Comparison of ENCODE assay signal across 17 cellular contexts in genomic region chr16:31243734-31244670, GRCh38. TPM values are rescaled to one million over a fixed set of nuclear protein-coding genes. Genes with fewer than 3 reads are reported as not detected.
A peak's percentile ranks its signal among the peaks of the same experiment; 100 is the strongest.
DNase-seq lines count a peak whose midpoint lies in the region; ATAC-seq and TF ChIP-seq lines count a peak whose summit lies in the region.
"Had no signal": no experiment of that assay in that cellular context is flagged by ENCODE, and none has a peak within 500 bp of the region (broad histone marks: within the 10 kb centered on the region; RNA-seq: fewer than 3 reads in every experiment).

No MANE protein-coding gene starts in this region.

- DNase-seq in GM13977 (ENCODE audit: low spot score) (peak; percentile 42), NAMALWA (ENCODE audit: low spot score) (peak; percentile 48), activated B cell treated with CpG ODN at 0.5 μM for 24 hours (no peak), NCI-H1417 (lab: John Stamatoyannopoulos, UW) (no peak)
- DNase-seq in activated naive CD4-positive, alpha-beta T cell treated with anti-CD3 and anti-CD28 coated beads, Interleukin-2, amount 50 U/mL, for 72 hours (ENCODE audit: low spot score in 2 of 2): no peak
- DNase-seq in activated naive CD8-positive, alpha-beta T cell treated with anti-CD3 and anti-CD28 coated beads, Interleukin-2, amount 50 U/mL, for 24 hours: no peak
- DNase-seq: activated naive CD4-positive, alpha-beta T cell treated with anti-CD3 and anti-CD28 coated beads, Interleukin-2, amount 50 U/mL, for 16 hours; caudate nucleus; CD4-positive, alpha-beta memory T cell; left ventricle myocardium inferior; NCI-H2227 treated with DMSO at 0.1 percent for 48 hours; testis had no signal

- H3K27ac Mint-ChIP-seq in activated B cell treated with CpG ODN at 0.5 μM for 24 hours: peak overlapping the region; percentile 3
- no peak overlapping the region for H3K27ac Mint-ChIP-seq in stimulated activated memory B cell treated with anti-CD40 and anti-IgM and Interleukin-4, amounts not matched to agents 10 μg/mL and 1 μg/mL and 100 μg/mL, for 72 hours
- H3K27ac Mint-ChIP-seq in activated naive CD4-positive, alpha-beta T cell treated with anti-CD3 and anti-CD28 coated beads, Interleukin-2, amount 50 U/mL, for 72 hours: no peak overlapping the region
- no peak overlapping the region for H3K27ac Mint-ChIP-seq in activated naive CD8-positive, alpha-beta T cell treated with anti-CD3 and anti-CD28 coated beads, Interleukin-2, amount 50 U/mL, for 24 hours

- CTCF ChIA-PET in activated B cell treated with CpG ODN at 0.5 μM for 24 hours (lab: Charles Lee): no interaction called here

- H3K36me3 Mint-ChIP-seq in activated B cell treated with CpG ODN at 0.5 μM for 24 hours (ENCODE audit: low read depth): no peaks in the 10 kb centered on the region
- no peaks in the 10 kb centered on the region for H3K36me3 Mint-ChIP-seq in stimulated activated memory B cell treated with anti-CD40 and anti-IgM and Interleukin-4, amounts not matched to agents 10 μg/mL and 1 μg/mL and 100 μg/mL, for 72 hours
- no peaks in the 10 kb centered on the region for H3K36me3 Mint-ChIP-seq in activated naive CD4-positive, alpha-beta T cell treated with anti-CD3 and anti-CD28 coated beads, Interleukin-2, amount 50 U/mL, for 72 hours
- H3K36me3 Mint-ChIP-seq in activated naive CD8-positive, alpha-beta T cell treated with anti-CD3 and anti-CD28 coated beads, Interleukin-2, amount 50 U/mL, for 24 hours (ENCODE audit: low read depth): no peaks in the 10 kb centered on the region
- H3K36me3 Mint-ChIP-seq: CD4-positive, alpha-beta memory T cell had no signal

- H3K9me3 Mint-ChIP-seq in activated B cell treated with CpG ODN at 0.5 μM for 24 hours: no peaks in the 10 kb centered on the region
- no peaks in the 10 kb centered on the region for H3K9me3 Mint-ChIP-seq in stimulated activated memory B cell treated with anti-CD40 and anti-IgM and Interleukin-4, amounts not matched to agents 10 μg/mL and 1 μg/mL and 100 μg/mL, for 72 hours
- H3K9me3 Mint-ChIP-seq in activated naive CD4-positive, alpha-beta T cell treated with anti-CD3 and anti-CD28 coated beads, Interleukin-2, amount 50 U/mL, for 72 hours: no peaks in the 10 kb centered on the region
- H3K9me3 Mint-ChIP-seq in activated naive CD8-positive, alpha-beta T cell treated with anti-CD3 and anti-CD28 coated beads, Interleukin-2, amount 50 U/mL, for 24 hours: no peaks in the 10 kb centered on the region

- peak; percentile 89 for ATAC-seq in activated B cell treated with CpG ODN at 0.5 μM for 24 hours (ENCODE audit: low read depth)
- peak; percentile 90 for ATAC-seq in stimulated activated memory B cell treated with anti-CD40 and anti-IgM and Interleukin-4, amounts not matched to agents 10 μg/mL and 1 μg/mL and 100 μg/mL, for 72 hours
- no peak for ATAC-seq in activated naive CD4-positive, alpha-beta T cell treated with anti-CD3 and anti-CD28 coated beads, Interleukin-2, amount 50 U/mL, for 72 hours
- no peak for ATAC-seq in activated naive CD8-positive, alpha-beta T cell treated with anti-CD3 and anti-CD28 coated beads, Interleukin-2, amount 50 U/mL, for 24 hours
- ATAC-seq: Panc1 had no signal

- peak overlapping the region; percentile 1 for H3K4me3 Mint-ChIP-seq in activated B cell treated with CpG ODN at 0.5 μM for 24 hours
- H3K4me3 Mint-ChIP-seq in stimulated activated memory B cell treated with anti-CD40 and anti-IgM and Interleukin-4, amounts not matched to agents 10 μg/mL and 1 μg/mL and 100 μg/mL, for 72 hours: no peak overlapping the region
- no peak overlapping the region for H3K4me3 Mint-ChIP-seq in activated naive CD8-positive, alpha-beta T cell treated with anti-CD3 and anti-CD28 coated beads, Interleukin-2, amount 50 U/mL, for 24 hours
- H3K4me3 Mint-ChIP-seq: CD4-positive, alpha-beta memory T cell had no signal

- intact Hi-C loops in activated B cell treated with CpG ODN at 0.5 μM for 24 hours (cut with micrococcal nuclease): loop anchor here (1.0 to 5.0 kb wide), 2 partner anchors 15 to 42 kb away; partner anchors contain the start of genes ITGAM and PYCARD

- POLR2A ChIA-PET in activated B cell treated with CpG ODN at 0.5 μM for 24 hours (lab: Charles Lee): interaction anchor here (0.6 to 1.9 kb wide), 14 partner anchors 16 to 126 kb away, joined by 3 to 10 read pairs (median 4); partner anchors contain the start of genes FUS, KAT8 and PYCARD

- peaks cover 16% of the 10 kb centered on the region for H3K4me1 Mint-ChIP-seq in activated B cell treated with CpG ODN at 0.5 μM for 24 hours
- H3K4me1 Mint-ChIP-seq in stimulated activated memory B cell treated with anti-CD40 and anti-IgM and Interleukin-4, amounts not matched to agents 10 μg/mL and 1 μg/mL and 100 μg/mL, for 72 hours: peaks cover 29% of the 10 kb centered on the region
- peaks cover 3% of the 10 kb centered on the region for H3K4me1 Mint-ChIP-seq in activated naive CD8-positive, alpha-beta T cell treated with anti-CD3 and anti-CD28 coated beads, Interleukin-2, amount 50 U/mL, for 24 hours
- H3K4me1 Mint-ChIP-seq: CD4-positive, alpha-beta memory T cell had no signal

- no peaks in the 10 kb centered on the region for H3K27me3 Mint-ChIP-seq in activated B cell treated with CpG ODN at 0.5 μM for 24 hours
- no peaks in the 10 kb centered on the region for H3K27me3 Mint-ChIP-seq in stimulated activated memory B cell treated with anti-CD40 and anti-IgM and Interleukin-4, amounts not matched to agents 10 μg/mL and 1 μg/mL and 100 μg/mL, for 72 hours
- no peaks in the 10 kb centered on the region for H3K27me3 Mint-ChIP-seq in activated naive CD8-positive, alpha-beta T cell treated with anti-CD3 and anti-CD28 coated beads, Interleukin-2, amount 50 U/mL, for 24 hours
- H3K27me3 Mint-ChIP-seq: CD4-positive, alpha-beta memory T cell had no signal

- TF ChIP-seq CTCF in GM13977 (IDR thresholded peaks at IDR 0.05; ENCODE audit: extremely low read depth, insufficient read depth, missing control alignments): no peak
- no peak for TF ChIP-seq CTCF in activated B cell treated with CpG ODN at 0.5 μM for 24 hours (IDR thresholded peaks at IDR 0.05)

- in situ Hi-C loops in GM13977 (cut with MboI; ENCODE audit: low pct_unique_long_range_greater_than_20kb, low sequenced_read_pairs, unreplicated experiment): no loop called here

RNA-seq across cellular contexts. Expression of gene ITGAM, which starts 15.8 kb away (rescaled TPM):
- total RNA-seq in activated B cell treated with CpG ODN at 0.5 μM for 24 hours: 40.6 and 44.6 TPM in 2 replicates
- total RNA-seq in activated naive CD4-positive, alpha-beta T cell treated with anti-CD3 and anti-CD28 coated beads, Interleukin-2, amount 50 U/mL, for 72 hours: 1 to 10 TPM; 1.5 to 5.5 TPM
- total RNA-seq: smooth muscle cell had no signal

RNA-seq across cellular contexts. Expression of gene PYDC1, which starts 27.1 kb away (rescaled TPM):
- 0.27 TPM in 1 of 2 replicates, not detected in the other for total RNA-seq in activated B cell treated with CpG ODN at 0.5 μM for 24 hours
- total RNA-seq in activated naive CD4-positive, alpha-beta T cell treated with anti-CD3 and anti-CD28 coated beads, Interleukin-2, amount 50 U/mL, for 72 hours: not detected
- total RNA-seq: activated CD8-positive, alpha-beta memory T cell treated with anti-CD3 and anti-CD28 coated beads for 36 hours; CD4-positive, alpha-beta memory T cell; hepatocyte; left ventricle myocardium inferior; smooth muscle cell; testis had no signal

RNA-seq across cellular contexts. Expression of gene TRIM72, which starts 30.1 kb away (rescaled TPM):
- 0.16 TPM in 1 of 2 replicates, not detected in the other for total RNA-seq in activated B cell treated with CpG ODN at 0.5 μM for 24 hours
- under 1 TPM; 0.06 to 0.09 TPM for total RNA-seq in activated naive CD4-positive, alpha-beta T cell treated with anti-CD3 and anti-CD28 coated beads, Interleukin-2, amount 50 U/mL, for 72 hours
- total RNA-seq: activated CD8-positive, alpha-beta memory T cell treated with anti-CD3 and anti-CD28 coated beads for 36 hours; CD4-positive, alpha-beta memory T cell; hepatocyte had no signal

RNA-seq across cellular contexts. Expression of gene PYCARD, which starts 41.4 kb away (rescaled TPM):
- total RNA-seq in activated B cell treated with CpG ODN at 0.5 μM for 24 hours: 21.7 and 27.8 TPM in 2 replicates
- total RNA-seq in activated naive CD4-positive, alpha-beta T cell treated with anti-CD3 and anti-CD28 coated beads, Interleukin-2, amount 50 U/mL, for 72 hours: 10 to 100 TPM in 1 of 2 donors, 1 to 10 TPM in 1; 1.2 to 19.7 TPM

Comparison
In these comparisons a context has a peak if more than half of its experiments do, and no peak if none do; other contexts are left out.
1. DNase-seq: peak in GM13977 (single experiment) and NAMALWA (single experiment); none in activated B cell treated with CpG ODN at 0.5 μM for 24 hours (single experiment), activated naive CD4-positive, alpha-beta T cell treated with anti-CD3 and anti-CD28 coated beads, Interleukin-2, amount 50 U/mL, for 72 hours (0 of 2), activated naive CD8-positive, alpha-beta T cell treated with anti-CD3 and anti-CD28 coated beads, Interleukin-2, amount 50 U/mL, for 24 hours (single experiment) and NCI-H1417 (0 of 3).
2. ATAC-seq: peak in activated B cell treated with CpG ODN at 0.5 μM for 24 hours (single experiment) and stimulated activated memory B cell treated with anti-CD40 and anti-IgM and Interleukin-4, amounts not matched to agents 10 μg/mL and 1 μg/mL and 100 μg/mL, for 72 hours (single experiment); none in activated naive CD4-positive, alpha-beta T cell treated with anti-CD3 and anti-CD28 coated beads, Interleukin-2, amount 50 U/mL, for 72 hours (0 of 2) and activated naive CD8-positive, alpha-beta T cell treated with anti-CD3 and anti-CD28 coated beads, Interleukin-2, amount 50 U/mL, for 24 hours (single experiment).